Comparison of ENCODE assay signal across 22 cellular contexts in genomic region chr5:79872309-79872708, GRCh38.
"Had no signal": no experiment of that assay in that cellular context is flagged by ENCODE, and none has a peak within 500 bp of the region (broad histone marks: within the 10 kb centered on the region; RNA-seq: fewer than 3 reads in every experiment).

No MANE protein-coding gene starts in this region.

- H3K4me1 ChIP-seq: colonic mucosa, foreskin keratinocyte, left lung, pancreas, prostate gland had no signal

- DNase-seq: activated CD4-positive, alpha-beta T cell treated with anti-CD3 and anti-CD28 coated beads for 1 hour; activated CD4-positive, alpha-beta T cell treated with anti-CD3 and anti-CD28 coated beads, Interleukin-2, amount 10 ng/mL, durations not matched to agents 7 days and 5 days; activated CD8-positive, alpha-beta T cell treated with anti-CD3 and anti-CD28 coated beads for 36 hours; activated T-cell treated with anti-CD3 and anti-CD28 coated beads, Interleukin-2, amount 50 U/mL, for 48 hours; colonic mucosa; dorsolateral prefrontal cortex; effector memory CD4-positive, alpha-beta T cell; foreskin keratinocyte; left lung; mammary epithelial cell; nucleus accumbens; pancreas; stimulated activated CD4-positive, alpha-beta T cell treated with anti-CD3 and anti-CD28 coated beads, Interleukin-4, amount 100 ng/mL, for 24 hours; T-helper 17 cell; T1000; trophoblast cell; WERI-Rb-1 had no signal

- H3K27me3 ChIP-seq: colonic mucosa, pancreas had no signal

- ATAC-seq: activated CD8-positive, alpha-beta T cell treated with anti-CD3 and anti-CD28 coated beads for 36 hours; activated naive CD4-positive, alpha-beta T cell treated with anti-CD3 and anti-CD28 coated beads, Interleukin-2, amount 50 U/mL, for 72 hours; foreskin keratinocyte; left lung; stimulated activated effector memory CD8-positive, alpha-beta T cell treated with anti-CD3 and anti-CD28 coated beads, Interleukin-12 subunit alpha, Interleukin-12 subunit beta, amount 100 ng/mL, for 72 hours; T-helper 17 cell had no signal

- H3K27ac ChIP-seq: colonic mucosa, dorsolateral prefrontal cortex, foreskin keratinocyte, left lung, pancreas, prostate gland, skin epidermis, thoracic aorta, WERI-Rb-1 had no signal

- H3K9me3 ChIP-seq: colonic mucosa, left lung, pancreas, prostate gland, thoracic aorta had no signal

- H3K36me3 ChIP-seq: colonic mucosa, left lung, pancreas, prostate gland, thoracic aorta, WERI-Rb-1 had no signal

- H3K4me3 ChIP-seq: colonic mucosa, dorsolateral prefrontal cortex, left lung, pancreas, prostate gland, skin epidermis, thoracic aorta had no signal
